Comparison of ENCODE assay signal across 18 cellular contexts in genomic region chr2:9308186-9308955, GRCh38.
DNase-seq lines count a peak whose midpoint lies in the region; ATAC-seq and TF ChIP-seq lines count a peak whose summit lies in the region.
"Had no signal": no experiment of that assay in that cellular context is flagged by ENCODE, and none has a peak within 500 bp of the region (broad histone marks: within the 10 kb centered on the region; RNA-seq: fewer than 3 reads in every experiment).

No MANE protein-coding gene starts in this region.

- H3K4me2 ChIP-seq in PC-3 (ENCODE audit: low read length), result no peak overlapping the region

- H3K27me3 ChIP-seq in PC-3 (ENCODE audit: low read length), result no peaks in the 10 kb centered on the region

- H2AFZ ChIP-seq in PC-3 (ENCODE audit: low read length), result no peak overlapping the region

- peaks cover 69% of the 10 kb centered on the region for H3K79me2 ChIP-seq in PC-3 (ENCODE audit: low read length)

- TF ChIP-seq CTCF in AG10803 (conservative IDR thresholded peaks at IDR 0.05; ENCODE audit: low read length), result no peak
- no peak for TF ChIP-seq CTCF in PC-3 (conservative IDR thresholded peaks at IDR 0.05; ENCODE audit: low read depth, low read length)
- no peak for TF ChIP-seq CTCF in epithelial cell of esophagus (IDR thresholded peaks at IDR 0.05; ENCODE audit: insufficient read depth, low read depth, low read length, missing control alignments)
- no peak for TF ChIP-seq CTCF in osteocyte (IDR thresholded peaks at IDR 0.05)

- BruUV-seq in PC-3 (replicated peaks; lab: Mats Ljungman, UMichigan), result no TSS peak

- no peak overlapping the region for H3K4me3 Mint-ChIP-seq in osteocyte (ENCODE audit: unreplicated experiment)
- H3K4me3 Mint-ChIP-seq: central memory CD8-positive, alpha-beta T cell; natural killer cell had no signal

- no peak for ATAC-seq in PC-3
- ATAC-seq in GM21367 (IDR thresholded peaks at IDR 0.05; ENCODE audit: unreplicated experiment), result no peak
- ATAC-seq: activated naive CD4-positive, alpha-beta T cell treated with anti-CD3 and anti-CD28 coated beads, Interleukin-2, amount 50 U/mL, for 72 hours; natural killer cell had no signal

- H3K4me1 Mint-ChIP-seq in osteocyte (ENCODE audit: unreplicated experiment), result peaks cover 60% of the 10 kb centered on the region
- H3K4me1 Mint-ChIP-seq: central memory CD8-positive, alpha-beta T cell; natural killer cell had no signal

- H3K4me3 ChIP-seq in AG10803 (ENCODE audit: low read length), result no peak overlapping the region
- H3K4me3 ChIP-seq in PC-3 (ENCODE audit: low read length), result no peak overlapping the region
- no peak overlapping the region for H3K4me3 ChIP-seq in epithelial cell of esophagus (ENCODE audit: low read length)
- H3K4me3 ChIP-seq: left ventricle myocardium inferior had no signal

- no peak overlapping the region for H3K9ac ChIP-seq in PC-3 (ENCODE audit: low read length)

- peaks cover 53% of the 10 kb centered on the region for H3K4me1 ChIP-seq in PC-3 (ENCODE audit: insufficient read depth, low read length)

- POLR2A ChIA-PET in PC-3 (lab: Charles Lee; ENCODE audit: unreplicated experiment), result no interaction called here

- CTCF ChIA-PET in PC-3 (lab: Charles Lee), result no interaction called here

- H3K27me3 Mint-ChIP-seq in osteocyte (ENCODE audit: unreplicated experiment), result no peaks in the 10 kb centered on the region

- DNase-seq in AG10803 (ENCODE audit: low read depth) (peak; percentile 39), PC-3 (peak; percentile 40), epithelial cell of esophagus (ENCODE audit: low read depth) (peak; percentile 27), osteocyte (ENCODE audit: extremely low spot score, unreplicated experiment) (no peak), islet precursor cell (no peak), DMS153 treated with DMSO at 0.1 percent for 48 hours (lab: John Stamatoyannopoulos, UW; ENCODE audit: unreplicated experiment) (no peak), DMS53 treated with DMSO at 0.1 percent for 48 hours (lab: John Stamatoyannopoulos, UW; ENCODE audit: unreplicated experiment) (no peak)
- DNase-seq: Kasumi-1; left ventricle myocardium inferior; natural killer cell; NCI-H2029 treated with DMSO at 0.1 percent for 48 hours; NCI-H69; stimulated activated CD4-positive, alpha-beta T cell treated with anti-CD3 and anti-CD28 coated beads, Interleukin-2, amount 100 ng/mL, for 24 hours; T-helper 2 cell had no signal

- H3K36me3 Mint-ChIP-seq in osteocyte (ENCODE audit: unreplicated experiment), result no peaks in the 10 kb centered on the region
- H3K36me3 Mint-ChIP-seq: activated naive CD4-positive, alpha-beta T cell treated with anti-CD3 and anti-CD28 coated beads, Interleukin-2, amount 50 U/mL, for 72 hours; natural killer cell had no signal

- intact Hi-C loops in PC-3 (cut with micrococcal nuclease), result no loop called here

- H4K20me1 ChIP-seq in PC-3 (ENCODE audit: low read length), result no peaks in the 10 kb centered on the region

- H3K36me3 ChIP-seq in PC-3 (ENCODE audit: low read depth, low read length), result no peaks in the 10 kb centered on the region
- H3K36me3 ChIP-seq: left ventricle myocardium inferior had no signal

- no peaks in the 10 kb centered on the region for H3K9me3 Mint-ChIP-seq in osteocyte (ENCODE audit: unreplicated experiment)
- H3K9me3 Mint-ChIP-seq: activated naive CD4-positive, alpha-beta T cell treated with anti-CD3 and anti-CD28 coated beads, Interleukin-2, amount 50 U/mL, for 72 hours; central memory CD8-positive, alpha-beta T cell; natural killer cell had no signal

- H3K9me2 ChIP-seq in PC-3 (replicated peaks; ENCODE audit: low read length), result no peaks in the 10 kb centered on the region

- H3K9me3 ChIP-seq in PC-3 (ENCODE audit: low read length), result no peaks in the 10 kb centered on the region
- H3K9me3 ChIP-seq: Caco-2, left ventricle myocardium inferior had no signal

- peaks cover 6% of the 10 kb centered on the region for H3F3A ChIP-seq in PC-3 (ENCODE audit: low read length, unreplicated experiment)

- peak overlapping the region; percentile 19; the same call in 1 of the 2 replicates for H3K27ac ChIP-seq in PC-3 (ENCODE audit: low read length)

- H3K27ac Mint-ChIP-seq in osteocyte (ENCODE audit: unreplicated experiment), result peak overlapping the region; percentile 70
- H3K27ac Mint-ChIP-seq: natural killer cell had no signal

Comparison
In these comparisons a context has a peak if more than half of its experiments do, and no peak if none do; other contexts are left out.
1. DNase-seq: peak in AG10803 (single experiment), PC-3 (single experiment) and epithelial cell of esophagus (single experiment); none in osteocyte (single experiment), islet precursor cell (single experiment), DMS153 treated with DMSO at 0.1 percent for 48 hours (single experiment) and DMS53 treated with DMSO at 0.1 percent for 48 hours (single experiment).